13 cellular contexts compared by ENCODE assay signal in genomic region chr1:111906816-111907215, GRCh38.
A peak's percentile ranks its signal among the peaks of the same experiment; 100 is the strongest.
DNase-seq lines count a peak whose midpoint lies in the region; ATAC-seq and TF ChIP-seq lines count a peak whose summit lies in the region.
"Had no signal": no experiment of that assay in that cellular context is flagged by ENCODE, and none has a peak within 500 bp of the region (broad histone marks: within the 10 kb centered on the region; RNA-seq: fewer than 3 reads in every experiment).

No MANE protein-coding gene starts in this region.

- H3K4me3 Mint-ChIP-seq in activated T-helper 2 cell treated with anti-CD3 and anti-CD28 coated beads, Interferon-gamma antibody, Interleukin-2, Interleukin-4, amounts not matched to agents 10 μg/mL and 5 μg/mL and 100 μg/mL, durations not matched to agents 14 hours and 24 hours and 36 hours (ENCODE audit: low read depth): no peak overlapping the region
- H3K4me3 Mint-ChIP-seq: CD4-positive, alpha-beta memory T cell; HFFc6 had no signal

- TF ChIP-seq EP300 in sigmoid colon (IDR thresholded peaks at IDR 0.05): no peak

- intact Hi-C loops in activated T-helper 2 cell treated with anti-CD3 and anti-CD28 coated beads, Interferon-gamma antibody, Interleukin-2, Interleukin-4, amounts not matched to agents 10 μg/mL and 5 μg/mL and 100 μg/mL, durations not matched to agents 14 hours and 24 hours and 36 hours (cut with micrococcal nuclease): no loop called here
- intact Hi-C loops in sigmoid colon (cut with DNase I): no loop called here
- intact Hi-C loops in sciatic nerve (cut with DNase I): no loop called here

- DNase-seq in DMS 273 treated with DMSO at 0.1 percent for 48 hours (lab: John Stamatoyannopoulos, UW) (peak; percentile 65), NCI-H1694 treated with DMSO at 0.1 percent for 48 hours (lab: John Stamatoyannopoulos, UW) (peak; percentile 64), sigmoid colon (peak; percentile 0), sciatic nerve (ENCODE audit: low spot score) (no peak), NCI-H2081 (lab: John Stamatoyannopoulos, UW) (no peak)
- no peak for DNase-seq in activated T-helper 2 cell treated with anti-CD3 and anti-CD28 coated beads, Interferon-gamma antibody, Interleukin-2, Interleukin-4, amounts not matched to agents 10 μg/mL and 5 μg/mL and 100 μg/mL, durations not matched to agents 14 hours and 24 hours and 36 hours (ENCODE audit: low spot score)
- DNase-seq: BE2C; CD4-positive, alpha-beta memory T cell; GF-D8; HCEC 1CT; HFFc6 had no signal

- H3K36me3 Mint-ChIP-seq in activated T-helper 2 cell treated with anti-CD3 and anti-CD28 coated beads, Interferon-gamma antibody, Interleukin-2, Interleukin-4, amounts not matched to agents 10 μg/mL and 5 μg/mL and 100 μg/mL, durations not matched to agents 14 hours and 24 hours and 36 hours (ENCODE audit: low read depth): no peaks in the 10 kb centered on the region
- H3K36me3 Mint-ChIP-seq: CD4-positive, alpha-beta memory T cell had no signal

- H3K4me1 ChIP-seq in sigmoid colon: peaks cover 0 to 19% (median 14%) of the 10 kb centered on the region in 4 donors
- H3K4me1 ChIP-seq: A549 had no signal

- peaks cover 6% of the 10 kb centered on the region for H3K27me3 Mint-ChIP-seq in activated T-helper 2 cell treated with anti-CD3 and anti-CD28 coated beads, Interferon-gamma antibody, Interleukin-2, Interleukin-4, amounts not matched to agents 10 μg/mL and 5 μg/mL and 100 μg/mL, durations not matched to agents 14 hours and 24 hours and 36 hours (ENCODE audit: low read depth)

- TF ChIP-seq CTCF in sigmoid colon (IDR thresholded peaks at IDR 0.05): no peak

- no peak overlapping the region for H3K27ac ChIP-seq in sigmoid colon
- H3K27ac ChIP-seq: A549, C4-2B had no signal

- TF ChIP-seq POLR2A in sigmoid colon (IDR thresholded peaks at IDR 0.05): no peak

- H3K36me3 ChIP-seq in sigmoid colon: no peaks in the 10 kb centered on the region
- H3K36me3 ChIP-seq: BE2C had no signal

- peak overlapping the region; percentile 4 for H3K27ac Mint-ChIP-seq in activated T-helper 2 cell treated with anti-CD3 and anti-CD28 coated beads, Interferon-gamma antibody, Interleukin-2, Interleukin-4, amounts not matched to agents 10 μg/mL and 5 μg/mL and 100 μg/mL, durations not matched to agents 14 hours and 24 hours and 36 hours
- H3K27ac Mint-ChIP-seq: CD4-positive, alpha-beta memory T cell; HFFc6 had no signal

- H3K9me3 ChIP-seq in sigmoid colon: no peaks in the 10 kb centered on the region
- H3K9me3 ChIP-seq: A549, BE2C had no signal

- H3K9me3 Mint-ChIP-seq in activated T-helper 2 cell treated with anti-CD3 and anti-CD28 coated beads, Interferon-gamma antibody, Interleukin-2, Interleukin-4, amounts not matched to agents 10 μg/mL and 5 μg/mL and 100 μg/mL, durations not matched to agents 14 hours and 24 hours and 36 hours: no peaks in the 10 kb centered on the region
- H3K9me3 Mint-ChIP-seq: CD4-positive, alpha-beta memory T cell; HFFc6 had no signal

- H3K27me3 ChIP-seq in sigmoid colon: no peaks in the 10 kb centered on the region
- H3K27me3 ChIP-seq: BE2C had no signal

- peaks cover 9% of the 10 kb centered on the region for H3K4me1 Mint-ChIP-seq in activated T-helper 2 cell treated with anti-CD3 and anti-CD28 coated beads, Interferon-gamma antibody, Interleukin-2, Interleukin-4, amounts not matched to agents 10 μg/mL and 5 μg/mL and 100 μg/mL, durations not matched to agents 14 hours and 24 hours and 36 hours (ENCODE audit: low read depth)

- WGBS in sigmoid colon, 2 donors: 16 to 50% methylated on average over 1 of the region's 1 CpG

- ATAC-seq in sciatic nerve: no peak
- ATAC-seq: A549 had no signal

- no peak overlapping the region for H3K4me3 ChIP-seq in sigmoid colon
- H3K4me3 ChIP-seq: A549 had no signal

Comparison
In these comparisons a context has a peak if more than half of its experiments do, and no peak if none do; other contexts are left out.
1. DNase-seq: peak in DMS 273 treated with DMSO at 0.1 percent for 48 hours (single experiment), NCI-H1694 treated with DMSO at 0.1 percent for 48 hours (single experiment) and sigmoid colon (single experiment); none in activated T-helper 2 cell treated with anti-CD3 and anti-CD28 coated beads, Interferon-gamma antibody, Interleukin-2, Interleukin-4, amounts not matched to agents 10 μg/mL and 5 μg/mL and 100 μg/mL, durations not matched to agents 14 hours and 24 hours and 36 hours (single experiment), sciatic nerve (single experiment) and NCI-H2081 (0 of 2).